In genomic region chr2:216133392-216133791, GRCh38 we compare ENCODE assay signal across 22 cellular contexts. TPM values are rescaled to one million over a fixed set of nuclear protein-coding genes. Genes with fewer than 3 reads are reported as not detected.
DNase-seq lines count a peak whose midpoint lies in the region; ATAC-seq and TF ChIP-seq lines count a peak whose summit lies in the region.
"Had no signal": no experiment of that assay in that cellular context is flagged by ENCODE, and none has a peak within 500 bp of the region (broad histone marks: within the 10 kb centered on the region; RNA-seq: fewer than 3 reads in every experiment).

No MANE protein-coding gene starts in this region.

- DNase-seq in activated naive CD4-positive, alpha-beta T cell (lab: John Stamatoyannopoulos, UW), result no peak
- no peak for DNase-seq in activated naive CD8-positive, alpha-beta T cell treated with anti-CD3 and anti-CD28 coated beads for 36 hours
- DNase-seq in left lobe of liver (ENCODE audit: low spot score) (no peak), Right ventricle myocardium inferior (ENCODE audit: missing footprints) (no peak), GM10248 (ENCODE audit: extremely low spot score) (no peak)
- DNase-seq: activated CD8-positive, alpha-beta memory T cell treated with anti-CD3 and anti-CD28 coated beads for 24 hours; activated naive CD4-positive, alpha-beta T cell treated with anti-CD3 and anti-CD28 coated beads, Interleukin-2, amount 10 ng/mL, durations not matched to agents 7 days and 5 days; COR-L47; dorsolateral prefrontal cortex; glutamatergic neuron; H7; islet precursor cell; Karpas-422; NCI-H1105 treated with DMSO at 0.1 percent for 48 hours; NCI-H2171 treated with DMSO at 0.1 percent for 48 hours; right cardiac atrium had no signal

- H3K9me3 Mint-ChIP-seq in activated naive CD4-positive, alpha-beta T cell treated with anti-CD3 and anti-CD28 coated beads, Interleukin-2, amount 50 U/mL, for 24 hours, result no peaks in the 10 kb centered on the region
- H3K9me3 Mint-ChIP-seq in activated naive CD8-positive, alpha-beta T cell treated with anti-CD3 and anti-CD28 coated beads for 36 hours, result no peaks in the 10 kb centered on the region
- H3K9me3 Mint-ChIP-seq: activated naive CD4-positive, alpha-beta T cell treated with anti-CD3 and anti-CD28 coated beads, Interleukin-2, amount 10 ng/mL, durations not matched to agents 7 days and 5 days; mesothelial cell of epicardium had no signal

- peak overlapping the region; percentile 66 for H3K27ac Mint-ChIP-seq in activated naive CD4-positive, alpha-beta T cell treated with anti-CD3 and anti-CD28 coated beads, Interleukin-2, amount 50 U/mL, for 24 hours
- peak overlapping the region; percentile 30 for H3K27ac Mint-ChIP-seq in activated naive CD8-positive, alpha-beta T cell treated with anti-CD3 and anti-CD28 coated beads for 36 hours

- intact Hi-C loops in Right ventricle myocardium inferior (cut with DNase I), result no loop called here

- peaks cover 79% of the 10 kb centered on the region for H3K4me1 Mint-ChIP-seq in activated naive CD4-positive, alpha-beta T cell treated with anti-CD3 and anti-CD28 coated beads, Interleukin-2, amount 50 U/mL, for 24 hours
- peaks cover 37% of the 10 kb centered on the region for H3K4me1 Mint-ChIP-seq in activated naive CD8-positive, alpha-beta T cell treated with anti-CD3 and anti-CD28 coated beads for 36 hours
- H3K4me1 Mint-ChIP-seq: mesothelial cell of epicardium had no signal

- no peak for TF ChIP-seq CTCF in GM10248 (IDR thresholded peaks at IDR 0.05; ENCODE audit: control extremely low read depth, extremely low read depth, low read depth, missing control alignments)

- CTCF ChIA-PET in GM10248 (lab: Yijun Ruan, JAX), result interaction anchor here (1.0 to 2.0 kb wide), 6 partner anchors 9 to 24 kb away, joined by 3 to 13 read pairs (median 4); no protein-coding TSS in a partner anchor

- POLR2A ChIA-PET in GM10248 (lab: Yijun Ruan, JAX), result no interaction called here

- no peak overlapping the region for H3K4me3 Mint-ChIP-seq in activated naive CD4-positive, alpha-beta T cell treated with anti-CD3 and anti-CD28 coated beads, Interleukin-2, amount 50 U/mL, for 24 hours
- no peak overlapping the region for H3K4me3 Mint-ChIP-seq in activated naive CD8-positive, alpha-beta T cell treated with anti-CD3 and anti-CD28 coated beads for 36 hours
- H3K4me3 Mint-ChIP-seq: activated naive CD4-positive, alpha-beta T cell treated with anti-CD3 and anti-CD28 coated beads, Interleukin-2, amount 10 ng/mL, durations not matched to agents 7 days and 5 days; mesothelial cell of epicardium had no signal

- H3K27me3 Mint-ChIP-seq in activated naive CD4-positive, alpha-beta T cell treated with anti-CD3 and anti-CD28 coated beads, Interleukin-2, amount 50 U/mL, for 24 hours, result no peaks in the 10 kb centered on the region
- H3K27me3 Mint-ChIP-seq in activated naive CD8-positive, alpha-beta T cell treated with anti-CD3 and anti-CD28 coated beads for 36 hours, result no peaks in the 10 kb centered on the region
- H3K27me3 Mint-ChIP-seq: activated naive CD4-positive, alpha-beta T cell treated with anti-CD3 and anti-CD28 coated beads, Interleukin-2, amount 10 ng/mL, durations not matched to agents 7 days and 5 days had no signal

- peak; percentile 46 for ATAC-seq in left lobe of liver
- no peak for ATAC-seq in HG02973 (IDR thresholded peaks at IDR 0.05; ENCODE audit: unreplicated experiment)
- ATAC-seq in Right ventricle myocardium inferior, result no peak
- ATAC-seq in HG03439 (IDR thresholded peaks at IDR 0.05; ENCODE audit: unreplicated experiment), result no peak
- ATAC-seq: right cardiac atrium, SK-N-SH treated with all-trans-retinoic acid at 6 μM for 48 hours had no signal

- peaks cover 55% of the 10 kb centered on the region for H3K36me3 Mint-ChIP-seq in activated naive CD4-positive, alpha-beta T cell treated with anti-CD3 and anti-CD28 coated beads, Interleukin-2, amount 50 U/mL, for 24 hours
- H3K36me3 Mint-ChIP-seq in activated naive CD8-positive, alpha-beta T cell treated with anti-CD3 and anti-CD28 coated beads for 36 hours, result peaks cover 59% of the 10 kb centered on the region

RNA-seq across cellular contexts. Expression of gene XRCC5, which starts 24.2 kb away (rescaled TPM):
- total RNA-seq in activated naive CD8-positive, alpha-beta T cell treated with anti-CD3 and anti-CD28 coated beads for 36 hours, result 100 to 1,000 TPM; 585 to 614 TPM
- total RNA-seq in left lobe of liver (101 TPM), Right ventricle myocardium inferior (113 TPM)

RNA-seq across cellular contexts. Expression of gene TMEM169, which starts 51.7 kb away (rescaled TPM):
- under 1 TPM; 0.40 to 0.41 TPM for total RNA-seq in activated naive CD8-positive, alpha-beta T cell treated with anti-CD3 and anti-CD28 coated beads for 36 hours
- total RNA-seq in left lobe of liver, result 1.5 TPM
- total RNA-seq in Right ventricle myocardium inferior, result 0.24 TPM
- total RNA-seq: vagina had no signal

RNA-seq across cellular contexts. Expression of gene PECR, which starts 51.8 kb away (rescaled TPM):
- 10 to 100 TPM; 15.3 to 16.2 TPM for total RNA-seq in activated naive CD8-positive, alpha-beta T cell treated with anti-CD3 and anti-CD28 coated beads for 36 hours
- total RNA-seq in left lobe of liver, result 95.5 TPM
- total RNA-seq in Right ventricle myocardium inferior, result 7.4 TPM
